ENCODE assay signal across 1 cellular context in the genomic region with DNA sequence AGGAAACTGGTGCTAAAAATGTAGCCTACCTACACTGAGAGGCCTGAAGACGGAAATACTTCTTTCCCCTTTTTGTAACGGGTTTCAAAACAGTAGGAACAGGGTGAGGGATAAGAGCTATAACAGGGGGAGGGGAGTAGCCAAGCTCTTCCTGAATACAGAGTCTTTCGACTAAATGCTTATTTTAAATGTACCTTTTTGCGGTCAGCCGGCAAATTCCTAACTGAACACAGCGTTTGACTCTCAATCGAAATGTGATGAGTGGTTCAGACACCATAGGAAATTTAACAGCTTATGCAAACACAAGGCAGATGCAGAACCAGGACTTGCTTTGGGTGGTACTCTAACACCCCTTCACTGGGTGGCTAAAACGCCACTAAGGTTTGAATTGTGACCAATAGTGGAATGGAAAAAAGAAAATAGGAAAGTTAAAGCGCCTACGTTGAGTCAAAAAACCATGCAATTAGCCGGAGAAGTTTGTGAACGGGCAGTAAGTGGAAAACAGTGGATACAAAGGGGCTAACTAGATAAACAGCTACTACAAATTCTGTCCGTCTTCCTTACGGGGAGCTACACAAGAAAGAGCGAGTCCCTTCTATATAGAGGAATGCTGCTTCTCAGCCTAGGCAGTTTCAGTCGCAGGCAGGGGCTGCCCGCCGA.
TF ChIP-seq lines count a peak whose summit lies in the region.

No MANE protein-coding gene starts in this region.

TF ChIP-seq in HepG2, 621 proteins besides CTCF, POLR2A, EP300 and RAD21 (continued from another document):
- TF ChIP-seq, protein P1, sequence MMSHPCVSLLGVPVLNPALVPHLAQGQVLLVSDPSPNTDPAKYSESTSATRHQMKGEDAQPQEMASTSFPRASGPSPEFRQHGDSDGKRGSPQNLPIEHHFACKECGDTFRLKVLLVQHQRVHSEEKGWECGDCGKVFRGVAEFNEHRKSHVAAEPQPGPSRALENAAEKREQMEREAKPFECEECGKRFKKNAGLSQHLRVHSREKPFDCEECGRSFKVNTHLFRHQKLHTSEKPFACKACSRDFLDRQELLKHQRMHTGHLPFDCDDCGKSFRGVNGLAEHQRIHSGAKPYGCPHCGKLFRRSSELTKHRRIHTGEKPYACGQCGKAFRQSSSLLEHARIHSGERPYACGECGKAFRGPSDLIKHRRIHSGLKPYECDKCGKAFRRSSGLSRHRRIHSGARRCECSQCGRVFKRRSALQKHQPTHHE (CRISPR knock-in tag; IDR thresholded peaks at IDR 0.05; ENCODE audit: borderline replicate concordance), result no peak
- TF ChIP-seq, protein P2, sequence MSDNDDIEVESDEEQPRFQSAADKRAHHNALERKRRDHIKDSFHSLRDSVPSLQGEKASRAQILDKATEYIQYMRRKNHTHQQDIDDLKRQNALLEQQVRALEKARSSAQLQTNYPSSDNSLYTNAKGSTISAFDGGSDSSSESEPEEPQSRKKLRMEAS (IDR thresholded peaks at IDR 0.05), result no peak
- TF ChIP-seq, protein P3, sequence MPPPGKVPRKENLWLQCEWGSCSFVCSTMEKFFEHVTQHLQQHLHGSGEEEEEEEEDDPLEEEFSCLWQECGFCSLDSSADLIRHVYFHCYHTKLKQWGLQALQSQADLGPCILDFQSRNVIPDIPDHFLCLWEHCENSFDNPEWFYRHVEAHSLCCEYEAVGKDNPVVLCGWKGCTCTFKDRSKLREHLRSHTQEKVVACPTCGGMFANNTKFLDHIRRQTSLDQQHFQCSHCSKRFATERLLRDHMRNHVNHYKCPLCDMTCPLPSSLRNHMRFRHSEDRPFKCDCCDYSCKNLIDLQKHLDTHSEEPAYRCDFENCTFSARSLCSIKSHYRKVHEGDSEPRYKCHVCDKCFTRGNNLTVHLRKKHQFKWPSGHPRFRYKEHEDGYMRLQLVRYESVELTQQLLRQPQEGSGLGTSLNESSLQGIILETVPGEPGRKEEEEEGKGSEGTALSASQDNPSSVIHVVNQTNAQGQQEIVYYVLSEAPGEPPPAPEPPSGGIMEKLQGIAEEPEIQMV (CRISPR knock-in tag; IDR thresholded peaks at IDR 0.05; ENCODE audit: low read depth), result no peak
- 0 out of 2 replicates have a peak, but pooled peaks have one; percentile 49 for TF ChIP-seq SNAI1 (CRISPR knock-in tag; IDR thresholded peaks at IDR 0.05; ENCODE audit: borderline replicate concordance)
- TF ChIP-seq, protein P4, sequence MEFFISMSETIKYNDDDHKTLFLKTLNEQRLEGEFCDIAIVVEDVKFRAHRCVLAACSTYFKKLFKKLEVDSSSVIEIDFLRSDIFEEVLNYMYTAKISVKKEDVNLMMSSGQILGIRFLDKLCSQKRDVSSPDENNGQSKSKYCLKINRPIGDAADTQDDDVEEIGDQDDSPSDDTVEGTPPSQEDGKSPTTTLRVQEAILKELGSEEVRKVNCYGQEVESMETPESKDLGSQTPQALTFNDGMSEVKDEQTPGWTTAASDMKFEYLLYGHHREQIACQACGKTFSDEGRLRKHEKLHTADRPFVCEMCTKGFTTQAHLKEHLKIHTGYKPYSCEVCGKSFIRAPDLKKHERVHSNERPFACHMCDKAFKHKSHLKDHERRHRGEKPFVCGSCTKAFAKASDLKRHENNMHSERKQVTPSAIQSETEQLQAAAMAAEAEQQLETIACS (CRISPR knock-in tag; IDR thresholded peaks at IDR 0.05), result no peak
- TF ChIP-seq, protein P5, sequence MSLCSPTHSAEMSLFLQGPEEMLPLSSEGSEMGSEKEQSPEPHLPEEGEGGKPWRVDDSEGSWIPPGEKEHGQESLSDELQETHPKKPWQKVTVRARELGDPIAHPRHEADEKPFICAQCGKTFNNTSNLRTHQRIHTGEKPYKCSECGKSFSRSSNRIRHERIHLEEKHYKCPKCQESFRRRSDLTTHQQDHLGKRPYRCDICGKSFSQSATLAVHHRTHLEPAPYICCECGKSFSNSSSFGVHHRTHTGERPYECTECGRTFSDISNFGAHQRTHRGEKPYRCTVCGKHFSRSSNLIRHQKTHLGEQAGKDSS (CRISPR knock-in tag; IDR thresholded peaks at IDR 0.05; ENCODE audit: borderline replicate concordance, low read depth), result no peak
- TF ChIP-seq ZNF451 (CRISPR knock-in tag; IDR thresholded peaks at IDR 0.05), result no peak
- no peak for TF ChIP-seq REL (CRISPR knock-in tag; conservative IDR thresholded peaks at IDR 0.05)
- TF ChIP-seq SETDB1 (CRISPR knock-in tag; IDR thresholded peaks at IDR 0.05; ENCODE audit: borderline replicate concordance), result no peak
- TF ChIP-seq, protein P6, sequence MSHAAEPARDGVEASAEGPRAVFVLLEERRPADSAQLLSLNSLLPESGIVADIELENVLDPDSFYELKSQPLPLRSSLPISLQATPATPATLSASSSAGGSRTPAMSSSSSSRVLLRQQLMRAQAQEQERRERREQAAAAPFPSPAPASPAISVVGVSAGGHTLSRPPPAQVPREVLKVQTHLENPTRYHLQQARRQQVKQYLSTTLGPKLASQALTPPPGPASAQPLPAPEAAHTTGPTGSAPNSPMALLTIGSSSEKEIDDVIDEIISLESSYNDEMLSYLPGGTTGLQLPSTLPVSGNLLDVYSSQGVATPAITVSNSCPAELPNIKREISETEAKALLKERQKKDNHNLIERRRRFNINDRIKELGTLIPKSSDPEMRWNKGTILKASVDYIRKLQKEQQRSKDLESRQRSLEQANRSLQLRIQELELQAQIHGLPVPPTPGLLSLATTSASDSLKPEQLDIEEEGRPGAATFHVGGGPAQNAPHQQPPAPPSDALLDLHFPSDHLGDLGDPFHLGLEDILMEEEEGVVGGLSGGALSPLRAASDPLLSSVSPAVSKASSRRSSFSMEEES (CRISPR knock-in tag; IDR thresholded peaks at IDR 0.05), result no peak
- no peak for TF ChIP-seq ZC3H13 (CRISPR knock-in tag; IDR thresholded peaks at IDR 0.05)
- TF ChIP-seq, protein P7, sequence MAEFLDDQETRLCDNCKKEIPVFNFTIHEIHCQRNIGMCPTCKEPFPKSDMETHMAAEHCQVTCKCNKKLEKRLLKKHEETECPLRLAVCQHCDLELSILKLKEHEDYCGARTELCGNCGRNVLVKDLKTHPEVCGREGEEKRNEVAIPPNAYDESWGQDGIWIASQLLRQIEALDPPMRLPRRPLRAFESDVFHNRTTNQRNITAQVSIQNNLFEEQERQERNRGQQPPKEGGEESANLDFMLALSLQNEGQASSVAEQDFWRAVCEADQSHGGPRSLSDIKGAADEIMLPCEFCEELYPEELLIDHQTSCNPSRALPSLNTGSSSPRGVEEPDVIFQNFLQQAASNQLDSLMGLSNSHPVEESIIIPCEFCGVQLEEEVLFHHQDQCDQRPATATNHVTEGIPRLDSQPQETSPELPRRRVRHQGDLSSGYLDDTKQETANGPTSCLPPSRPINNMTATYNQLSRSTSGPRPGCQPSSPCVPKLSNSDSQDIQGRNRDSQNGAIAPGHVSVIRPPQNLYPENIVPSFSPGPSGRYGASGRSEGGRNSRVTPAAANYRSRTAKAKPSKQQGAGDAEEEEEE (CRISPR knock-in tag; IDR thresholded peaks at IDR 0.05; ENCODE audit: borderline replicate concordance), result no peak
- peak; percentile 27; the same call in 1 of the 2 replicates for TF ChIP-seq ZNF790 (CRISPR knock-in tag; IDR thresholded peaks at IDR 0.05; ENCODE audit: borderline replicate concordance)
- TF ChIP-seq ZNF329 (CRISPR knock-in tag; IDR thresholded peaks at IDR 0.05; ENCODE audit: low read depth), result no peak
- TF ChIP-seq ZNF331 (CRISPR knock-in tag; IDR thresholded peaks at IDR 0.05), result no peak
- TF ChIP-seq ZNF747 (CRISPR knock-in tag; IDR thresholded peaks at IDR 0.05; ENCODE audit: borderline replicate concordance), result no peak
- TF ChIP-seq ZMAT3 (CRISPR knock-in tag; conservative IDR thresholded peaks at IDR 0.05), result no peak
- TF ChIP-seq ZFP1 (CRISPR knock-in tag; IDR thresholded peaks at IDR 0.05), result no peak
- no peak for TF ChIP-seq SP2 (CRISPR knock-in tag; IDR thresholded peaks at IDR 0.05)
- peak; percentile 18; the same call in 1 of the 2 replicates for TF ChIP-seq ZNF501 (CRISPR knock-in tag; IDR thresholded peaks at IDR 0.05)
- TF ChIP-seq ZNF12 (CRISPR knock-in tag; IDR thresholded peaks at IDR 0.05), result no peak
- TF ChIP-seq, protein P8, sequence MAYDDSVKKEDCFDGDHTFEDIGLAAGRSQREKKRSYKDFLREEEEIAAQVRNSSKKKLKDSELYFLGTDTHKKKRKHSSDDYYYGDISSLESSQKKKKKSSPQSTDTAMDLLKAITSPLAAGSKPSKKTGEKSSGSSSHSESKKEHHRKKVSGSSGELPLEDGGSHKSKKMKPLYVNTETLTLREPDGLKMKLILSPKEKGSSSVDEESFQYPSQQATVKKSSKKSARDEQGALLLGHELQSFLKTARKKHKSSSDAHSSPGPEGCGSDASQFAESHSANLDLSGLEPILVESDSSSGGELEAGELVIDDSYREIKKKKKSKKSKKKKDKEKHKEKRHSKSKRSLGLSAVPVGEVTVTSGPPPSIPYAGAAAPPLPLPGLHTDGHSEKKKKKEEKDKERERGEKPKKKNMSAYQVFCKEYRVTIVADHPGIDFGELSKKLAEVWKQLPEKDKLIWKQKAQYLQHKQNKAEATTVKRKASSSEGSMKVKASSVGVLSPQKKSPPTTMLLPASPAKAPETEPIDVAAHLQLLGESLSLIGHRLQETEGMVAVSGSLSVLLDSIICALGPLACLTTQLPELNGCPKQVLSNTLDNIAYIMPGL (CRISPR knock-in tag; IDR thresholded peaks at IDR 0.05; ENCODE audit: borderline replicate concordance in 1 of 2, low read depth in 1 of 2), result no peak
- TF ChIP-seq ZZZ3 (CRISPR knock-in tag; IDR thresholded peaks at IDR 0.05; ENCODE audit: borderline replicate concordance), result no peak
- no peak for TF ChIP-seq ZFAT (CRISPR knock-in tag; conservative IDR thresholded peaks at IDR 0.05)
- TF ChIP-seq FOXO1 (CRISPR knock-in tag; IDR thresholded peaks at IDR 0.05), result no peak
- TF ChIP-seq, protein P9, sequence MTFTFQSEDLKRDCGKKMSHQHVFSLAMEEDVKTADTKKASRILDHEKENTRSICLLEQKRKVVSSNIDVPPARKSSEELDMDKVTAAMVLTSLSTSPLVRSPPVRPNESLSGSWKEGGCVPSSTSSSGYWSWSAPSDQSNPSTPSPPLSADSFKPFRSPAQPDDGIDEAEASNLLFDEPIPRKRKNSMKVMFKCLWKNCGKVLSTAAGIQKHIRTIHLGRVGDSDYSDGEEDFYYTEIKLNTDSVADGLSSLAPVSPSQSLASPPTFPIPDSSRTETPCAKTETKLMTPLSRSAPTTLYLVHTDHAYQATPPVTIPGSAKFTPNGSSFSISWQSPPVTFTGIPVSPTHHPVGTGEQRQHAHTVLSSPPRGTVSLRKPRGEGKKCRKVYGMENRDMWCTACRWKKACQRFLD (CRISPR knock-in tag; IDR thresholded peaks at IDR 0.05; ENCODE audit: borderline replicate concordance), result no peak
- TF ChIP-seq ARHGAP35 (CRISPR knock-in tag; IDR thresholded peaks at IDR 0.05; ENCODE audit: borderline replicate concordance), result no peak
- TF ChIP-seq IKZF4 (CRISPR knock-in tag; IDR thresholded peaks at IDR 0.05; ENCODE audit: borderline replicate concordance, low read depth, not compliant biosample characterization), result no peak
- TF ChIP-seq ZNF605 (CRISPR knock-in tag; IDR thresholded peaks at IDR 0.05), result 0 out of 2 replicates have a peak, but pooled peaks have one; percentile 13
TF ChIP-seq in HepG2: peak in this region for 5.
